In the genomic region with DNA sequence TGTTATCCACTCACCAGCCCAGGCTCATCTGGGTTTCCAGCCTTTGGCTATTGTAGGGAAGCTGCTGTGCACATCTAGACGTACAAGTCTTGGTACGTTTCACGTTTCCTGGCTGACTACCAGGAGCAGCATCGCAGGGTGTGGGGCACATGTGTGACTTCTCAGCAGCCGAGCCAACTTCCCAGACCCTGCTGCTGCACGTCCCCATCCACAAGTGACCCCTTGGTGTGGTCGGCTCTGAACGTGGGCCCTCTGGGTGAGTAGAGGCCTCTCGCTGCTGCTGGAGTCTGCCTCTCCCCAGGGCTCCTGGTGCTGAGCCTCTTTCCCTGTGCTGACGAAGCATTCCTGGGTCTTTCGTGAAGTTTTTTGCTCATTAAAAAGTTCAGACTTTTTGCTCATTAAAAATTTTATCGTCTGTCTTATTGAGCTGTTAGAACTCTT, we compare ENCODE assay signal across 21 cellular contexts.
DNase-seq lines count a peak whose midpoint lies in the region; ATAC-seq and TF ChIP-seq lines count a peak whose summit lies in the region.
"Had no signal": no experiment of that assay in that cellular context is flagged by ENCODE, and none has a peak within 500 bp of the region (broad histone marks: within the 10 kb centered on the region; RNA-seq: fewer than 3 reads in every experiment).

No MANE protein-coding gene starts in this region.

- intact Hi-C loops in CD4-positive, alpha-beta T cell (cut with DNase I, micrococcal nuclease): loop anchor here in 1 of 2 experiments (10.0 kb wide), 1 partner anchor 235 kb away; no protein-coding TSS in a partner anchor
- intact Hi-C loops in dendritic cell treated with granulocyte-macrophage colony-stimulating factor and Interleukin-4, amounts not matched to agents 40 ng/mL and 50 ng/mL, for 4 days (cut with micrococcal nuclease): loop anchor here (5.0 kb wide), 1 partner anchor 128 kb away; no protein-coding TSS in a partner anchor

- H3K36me3 Mint-ChIP-seq in CD4-positive, alpha-beta T cell (ENCODE audit: low read depth): peaks cover 53% of the 10 kb centered on the region
- H3K36me3 Mint-ChIP-seq in dendritic cell treated with granulocyte-macrophage colony-stimulating factor and Interleukin-4, amounts not matched to agents 40 ng/mL and 50 ng/mL, for 4 days (ENCODE audit: low read depth): peaks cover 76% of the 10 kb centered on the region
- peaks cover 12% of the 10 kb centered on the region for H3K36me3 Mint-ChIP-seq in progenitor cell of endocrine pancreas (ENCODE audit: insufficient read depth)

- ATAC-seq in CD4-positive, alpha-beta T cell (ENCODE audit: poor library complexity): no peak
- no peak for ATAC-seq in HG03378 (IDR thresholded peaks at IDR 0.05; ENCODE audit: unreplicated experiment)
- ATAC-seq: GM23338, upper lobe of right lung had no signal

- H3K27ac ChIP-seq in CD4-positive, alpha-beta T cell (ENCODE audit: low read depth, low read length): no peak overlapping the region
- H3K27ac ChIP-seq: left ventricle myocardium inferior, SJCRH30, upper lobe of right lung had no signal

- H3K9me3 ChIP-seq in CD4-positive, alpha-beta T cell (ENCODE audit: control insufficient read depth, low read length): no peaks in the 10 kb centered on the region
- H3K9me3 ChIP-seq: left ventricle myocardium inferior, SJCRH30, upper lobe of right lung had no signal

- H3K27ac Mint-ChIP-seq in CD4-positive, alpha-beta T cell: peak overlapping the region; percentile 88
- peak overlapping the region; percentile 57 for H3K27ac Mint-ChIP-seq in dendritic cell treated with granulocyte-macrophage colony-stimulating factor and Interleukin-4, amounts not matched to agents 40 ng/mL and 50 ng/mL, for 4 days
- H3K27ac Mint-ChIP-seq in progenitor cell of endocrine pancreas: peak overlapping the region; percentile 19
- H3K27ac Mint-ChIP-seq: activated CD4-positive, alpha-beta memory T cell treated with anti-CD3 and anti-CD28 coated beads, Interleukin-2, amount 10 ng/mL, durations not matched to agents 7 days and 5 days; GM23338 had no signal

- CTCF ChIA-PET in CD4-positive, alpha-beta T cell (lab: Charles Lee): no interaction called here

- POLR2A ChIA-PET in CD4-positive, alpha-beta T cell (lab: Charles Lee): no interaction called here

- no peaks in the 10 kb centered on the region for H3K27me3 Mint-ChIP-seq in CD4-positive, alpha-beta T cell
- H3K27me3 Mint-ChIP-seq in dendritic cell treated with granulocyte-macrophage colony-stimulating factor and Interleukin-4, amounts not matched to agents 40 ng/mL and 50 ng/mL, for 4 days: no peaks in the 10 kb centered on the region
- no peaks in the 10 kb centered on the region for H3K27me3 Mint-ChIP-seq in progenitor cell of endocrine pancreas
- H3K27me3 Mint-ChIP-seq: activated CD4-positive, alpha-beta memory T cell treated with anti-CD3 and anti-CD28 coated beads, Interleukin-2, amount 10 ng/mL, durations not matched to agents 7 days and 5 days; IgD-negative memory B cell; T-cell had no signal

- no peak overlapping the region for H3K4me3 Mint-ChIP-seq in CD4-positive, alpha-beta T cell
- no peak overlapping the region for H3K4me3 Mint-ChIP-seq in dendritic cell treated with granulocyte-macrophage colony-stimulating factor and Interleukin-4, amounts not matched to agents 40 ng/mL and 50 ng/mL, for 4 days
- H3K4me3 Mint-ChIP-seq in progenitor cell of endocrine pancreas (ENCODE audit: low read depth): no peak overlapping the region
- H3K4me3 Mint-ChIP-seq: activated CD4-positive, alpha-beta memory T cell treated with anti-CD3 and anti-CD28 coated beads, Interleukin-2, amount 10 ng/mL, durations not matched to agents 7 days and 5 days; GM23338; IgD-negative memory B cell had no signal

- peak; percentile 12 for DNase-seq in AG08395 (ENCODE audit: low spot score)
- DNase-seq in CD4-positive, alpha-beta T cell: no peak
- no peak for DNase-seq in progenitor cell of endocrine pancreas (ENCODE audit: low spot score, unreplicated experiment)
- DNase-seq in HPDE6-E6E7 (ENCODE audit: extremely low spot score): no peak
- no peak for DNase-seq in hypothalamus (lab: John Stamatoyannopoulos, UW)
- DNase-seq: activated CD4-positive, alpha-beta memory T cell treated with anti-CD3 and anti-CD28 coated beads, Interleukin-2, amount 10 ng/mL, durations not matched to agents 7 days and 5 days; activated effector memory CD4-positive, alpha-beta T cell treated with Interleukin-2 at 50 U/mL for 16 hours; cerebellar nuclear complex; dorsolateral prefrontal cortex; left ventricle myocardium inferior; NCI-H1105; NCI-H1930; NCI-H69; occipital lobe; SJCRH30; upper lobe of right lung had no signal

- H3K4me1 Mint-ChIP-seq in CD4-positive, alpha-beta T cell (ENCODE audit: low read depth): peaks cover 34% of the 10 kb centered on the region
- peaks cover 39% of the 10 kb centered on the region for H3K4me1 Mint-ChIP-seq in dendritic cell treated with granulocyte-macrophage colony-stimulating factor and Interleukin-4, amounts not matched to agents 40 ng/mL and 50 ng/mL, for 4 days (ENCODE audit: low read depth)
- H3K4me1 Mint-ChIP-seq in progenitor cell of endocrine pancreas (ENCODE audit: low read depth): no peaks in the 10 kb centered on the region
- H3K4me1 Mint-ChIP-seq: GM23338 had no signal

- H3K27me3 ChIP-seq in CD4-positive, alpha-beta T cell (ENCODE audit: control insufficient read depth, insufficient read depth, low read length): no peaks in the 10 kb centered on the region
- H3K27me3 ChIP-seq: dorsolateral prefrontal cortex, SJCRH30, upper lobe of right lung had no signal

- H3K9me3 Mint-ChIP-seq in CD4-positive, alpha-beta T cell: no peaks in the 10 kb centered on the region
- no peaks in the 10 kb centered on the region for H3K9me3 Mint-ChIP-seq in dendritic cell treated with granulocyte-macrophage colony-stimulating factor and Interleukin-4, amounts not matched to agents 40 ng/mL and 50 ng/mL, for 4 days
- H3K9me3 Mint-ChIP-seq in progenitor cell of endocrine pancreas (ENCODE audit: low read depth): no peaks in the 10 kb centered on the region
- H3K9me3 Mint-ChIP-seq: activated CD4-positive, alpha-beta memory T cell treated with anti-CD3 and anti-CD28 coated beads, Interleukin-2, amount 10 ng/mL, durations not matched to agents 7 days and 5 days; IgD-negative memory B cell; T-cell had no signal

- no peak for TF ChIP-seq CTCF in CD4-positive, alpha-beta T cell (IDR thresholded peaks at IDR 0.05)
- TF ChIP-seq CTCF in progenitor cell of endocrine pancreas (IDR thresholded peaks at IDR 0.05; ENCODE audit: unreplicated experiment): no peak

Comparison
In these comparisons a context has a peak if more than half of its experiments do, and no peak if none do; other contexts are left out.
1. H3K27ac Mint-ChIP-seq: peak in every context shown above with its lines; median percentile 88 in CD4-positive, alpha-beta T cell; 57 in dendritic cell treated with granulocyte-macrophage colony-stimulating factor and Interleukin-4, amounts not matched to agents 40 ng/mL and 50 ng/mL, for 4 days; 19 in progenitor cell of endocrine pancreas.